ENCODE assay signal across 20 cellular contexts in the genomic region with DNA sequence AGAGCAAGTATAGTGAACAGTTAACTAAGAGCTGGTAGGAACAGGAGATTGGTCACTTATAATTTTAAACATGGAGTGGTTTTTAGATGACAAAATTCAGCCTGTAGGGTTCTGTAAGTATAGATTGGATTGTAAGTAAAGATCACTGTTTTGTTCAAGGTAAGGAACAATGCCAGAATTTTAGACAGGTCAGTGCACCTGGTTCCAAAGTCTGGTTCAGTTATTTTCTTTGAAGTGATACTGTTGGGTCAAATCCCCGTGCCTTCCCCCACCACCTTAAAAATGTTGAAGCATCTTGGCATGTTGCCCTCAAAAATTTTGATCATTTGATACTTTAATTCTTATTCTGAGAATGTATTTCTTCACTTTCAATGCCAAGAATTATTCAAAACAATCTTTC. TPM values are rescaled to one million over a fixed set of nuclear protein-coding genes. Genes with fewer than 3 reads are reported as not detected.
A peak's percentile ranks its signal among the peaks of the same experiment; 100 is the strongest.
DNase-seq lines count a peak whose midpoint lies in the region; ATAC-seq, FAIRE-seq and TF ChIP-seq lines count a peak whose summit lies in the region.
"Had no signal": no experiment of that assay in that cellular context is flagged by ENCODE, and none has a peak within 500 bp of the region (broad histone marks: within the 10 kb centered on the region; RNA-seq: fewer than 3 reads in every experiment).

No MANE protein-coding gene starts in this region.

- no peak overlapping the region for H2AFZ ChIP-seq in SK-N-SH (ENCODE audit: low read depth)

- H3K4me3 ChIP-seq in SK-N-SH (ENCODE audit: low read depth in 2 of 2, low read length in 1 of 2) (no peak overlapping the region), adrenal gland (no peak overlapping the region), neutrophil (ENCODE audit: low read depth in 1 of 2, low read length in 1 of 2) (no peak overlapping the region), tibial artery (no peak overlapping the region)
- H3K4me3 ChIP-seq: Peyer's patch, upper lobe of right lung had no signal

- CTCF ChIA-PET in SK-N-SH (lab: Yijun Ruan, JAX), result no interaction called here

- H3K9me3 ChIP-seq in SK-N-SH (no peaks in the 10 kb centered on the region), adrenal gland (replicated peaks in 1 of 3) (no peaks in the 10 kb centered on the region), neutrophil (no peaks in the 10 kb centered on the region), tibial artery (no peaks in the 10 kb centered on the region)
- H3K9me3 ChIP-seq: Peyer's patch, upper lobe of right lung had no signal

- H3K4me1 ChIP-seq in SK-N-SH (ENCODE audit: control insufficient read depth in 1 of 2, insufficient read depth in 2 of 2, low read depth in 1 of 2, low read length in 1 of 2), result peaks cover 2 to 22% of the 10 kb centered on the region in 2 experiments; a peak in 3 of 4 replicates
- H3K4me1 ChIP-seq in adrenal gland (replicated peaks in 1 of 2), result peaks cover 34 to 60% of the 10 kb centered on the region in 2 donors
- H3K4me1 ChIP-seq in neutrophil (ENCODE audit: control insufficient read depth in 1 of 2, insufficient read depth in 1 of 2, low read depth in 1 of 2, low read length in 1 of 2), result no peaks in the 10 kb centered on the region
- H3K4me1 ChIP-seq in tibial artery, result peaks cover 0 to 79% (median 12%) of the 10 kb centered on the region in 4 donors

- no peak overlapping the region; a peak in 1 of 4 replicates for H3K27ac ChIP-seq in SK-N-SH (ENCODE audit: low read depth in 2 of 2, low read length in 1 of 2)
- H3K27ac ChIP-seq in adrenal gland, result peak overlapping the region in 3 of 5 donors; percentile 15 to 50 (median 34)
- H3K27ac ChIP-seq in neutrophil, result peak overlapping the region; percentile 13
- H3K27ac ChIP-seq in tibial artery, result no peak overlapping the region
- H3K27ac ChIP-seq: C4-2B, Peyer's patch, upper lobe of right lung had no signal

- H3K79me2 ChIP-seq in SK-N-SH (ENCODE audit: insufficient read depth), result peaks cover 100% of the 10 kb centered on the region

- peaks cover 9 to 15% of the 10 kb centered on the region in 2 experiments for H3K36me3 ChIP-seq in SK-N-SH (replicated peaks in 1 of 2; ENCODE audit: control insufficient read depth in 1 of 2, insufficient read depth in 2 of 2, low read length in 1 of 2)
- no peaks in the 10 kb centered on the region for H3K36me3 ChIP-seq in adrenal gland (replicated peaks in 1 of 2)
- H3K36me3 ChIP-seq in neutrophil, result peaks cover under 1% of the 10 kb centered on the region
- no peaks in the 10 kb centered on the region for H3K36me3 ChIP-seq in tibial artery
- H3K36me3 ChIP-seq: Peyer's patch had no signal

- no peak for TF ChIP-seq POLR2A in H54 (IDR thresholded peaks at IDR 0.05; ENCODE audit: low read depth, low read length)
- TF ChIP-seq POLR2A in adrenal gland (IDR thresholded peaks at IDR 0.05), result no peak

- TF ChIP-seq EP300 in SK-N-SH (IDR thresholded peaks at IDR 0.05; ENCODE audit: borderline replicate concordance in 1 of 2, low read depth in 1 of 2, low read length in 1 of 2), result no peak

- POLR2A ChIA-PET in SK-N-SH (lab: Yijun Ruan, JAX), result no interaction called here

- H3K27me3 ChIP-seq in SK-N-SH (ENCODE audit: insufficient read depth), result no peaks in the 10 kb centered on the region
- no peaks in the 10 kb centered on the region for H3K27me3 ChIP-seq in adrenal gland
- H3K27me3 ChIP-seq in neutrophil, result no peaks in the 10 kb centered on the region
- H3K27me3 ChIP-seq in tibial artery, result no peaks in the 10 kb centered on the region
- H3K27me3 ChIP-seq: Peyer's patch, upper lobe of right lung had no signal

- DNase-seq in SK-N-SH (no peak), H54 (ENCODE audit: insufficient read length, low spot score) (no peak), adrenal gland (no peak), KBM-7 (no peak), tibial artery (no peak)
- DNase-seq: 8988T; activated gamma-delta T cell treated with Interleukin-2 at 50 U/mL for 16 hours; cortex of kidney; Karpas-422; left cardiac atrium; NCI-H1092; NCI-H524 treated with DMSO at 0.1 percent for 48 hours; Peyer's patch; stimulated activated naive B cell treated with anti-CD40 and anti-IgM and Interleukin-4, amounts not matched to agents 10 μg/mL and 1 μg/mL and 100 μg/mL, for 72 hours; upper lobe of right lung had no signal

- intact Hi-C loops in adrenal gland (cut with DNase I) (no loop called here), tibial artery (cut with DNase I; ENCODE audit: low total_unique reads) (no loop called here)

- peaks cover 99% of the 10 kb centered on the region for H4K20me1 ChIP-seq in SK-N-SH (ENCODE audit: insufficient read depth)

- H3K4me2 ChIP-seq in SK-N-SH, result no peak overlapping the region

- H3F3A ChIP-seq in SK-N-SH (replicated peaks; ENCODE audit: insufficient read depth), result peaks cover 23% of the 10 kb centered on the region

- TF ChIP-seq CTCF in SK-N-SH (IDR thresholded peaks at IDR 0.05) (no peak), adrenal gland (IDR thresholded peaks at IDR 0.05) (no peak), neutrophil (IDR thresholded peaks at IDR 0.05) (no peak), tibial artery (IDR thresholded peaks at IDR 0.05) (no peak)

- ATAC-seq in SK-N-SH treated with all-trans-retinoic acid at 6 μM for 48 hours (peak; percentile 53), GM18511 (IDR thresholded peaks at IDR 0.05; ENCODE audit: unreplicated experiment) (no peak)
- ATAC-seq: left cardiac atrium; stimulated activated naive B cell treated with anti-CD40 and anti-IgM and Interleukin-4, amounts not matched to agents 10 μg/mL and 1 μg/mL and 100 μg/mL, for 72 hours; upper lobe of right lung had no signal

- TF ChIP-seq RAD21 in SK-N-SH (IDR thresholded peaks at IDR 0.05; ENCODE audit: low read length), result no peak

- H3K9ac ChIP-seq in SK-N-SH, result no peak overlapping the region

- WGBS in SK-N-SH (ENCODE audit: low lambda C conversion rate), result 100% methylated on average over 1 of the region's 1 CpG
- 24 to 52% (median 34%) methylated on average over 1 of the region's 1 CpG for WGBS in adrenal gland, 4 donors

- no peaks in the 10 kb centered on the region for H3K9me2 ChIP-seq in SK-N-SH

- FAIRE-seq in H54 (lab: Jason Lieb, UNC), result peak; percentile 89
- FAIRE-seq: frontal cortex had no signal

- in situ Hi-C loops in KBM-7 (cut with MboI; ENCODE audit: low pct_unique_long_range_greater_than_20kb, low sequenced_read_pairs), result no loop called here

TF ChIP-seq in SK-N-SH treated with all-trans-retinoic acid at 6 μM for 48 hours, 23 proteins besides CTCF, POLR2A, EP300 and RAD21:
- TF ChIP-seq ZNF8 (CRISPR knock-in tag; IDR thresholded peaks at IDR 0.05), result no peak
- TF ChIP-seq GLIS3 (CRISPR knock-in tag; IDR thresholded peaks at IDR 0.05), result no peak
- no peak for TF ChIP-seq TCF4 (CRISPR knock-in tag; IDR thresholded peaks at IDR 0.05; ENCODE audit: borderline replicate concordance)
- TF ChIP-seq PPARA (CRISPR knock-in tag; IDR thresholded peaks at IDR 0.05; ENCODE audit: borderline replicate concordance), result no peak
- TF ChIP-seq, protein P1, sequence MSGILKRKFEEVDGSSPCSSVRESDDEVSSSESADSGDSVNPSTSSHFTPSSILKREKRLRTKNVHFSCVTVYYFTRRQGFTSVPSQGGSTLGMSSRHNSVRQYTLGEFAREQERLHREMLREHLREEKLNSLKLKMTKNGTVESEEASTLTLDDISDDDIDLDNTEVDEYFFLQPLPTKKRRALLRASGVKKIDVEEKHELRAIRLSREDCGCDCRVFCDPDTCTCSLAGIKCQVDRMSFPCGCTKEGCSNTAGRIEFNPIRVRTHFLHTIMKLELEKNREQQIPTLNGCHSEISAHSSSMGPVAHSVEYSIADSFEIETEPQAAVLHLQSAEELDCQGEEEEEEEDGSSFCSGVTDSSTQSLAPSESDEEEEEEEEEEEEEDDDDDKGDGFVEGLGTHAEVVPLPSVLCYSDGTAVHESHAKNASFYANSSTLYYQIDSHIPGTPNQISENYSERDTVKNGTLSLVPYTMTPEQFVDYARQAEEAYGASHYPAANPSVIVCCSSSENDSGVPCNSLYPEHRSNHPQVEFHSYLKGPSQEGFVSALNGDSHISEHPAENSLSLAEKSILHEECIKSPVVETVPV (CRISPR knock-in tag; IDR thresholded peaks at IDR 0.05), result no peak
- no peak for TF ChIP-seq ZNF565 (CRISPR knock-in tag; conservative IDR thresholded peaks at IDR 0.05; ENCODE audit: low read depth)
TF ChIP-seq in SK-N-SH treated with all-trans-retinoic acid at 6 μM for 48 hours: peak in this region for 0.

TF ChIP-seq in SK-N-SH, 30 proteins besides CTCF, POLR2A, EP300 and RAD21 (continues in another document):
- TF ChIP-seq, protein P2, sequence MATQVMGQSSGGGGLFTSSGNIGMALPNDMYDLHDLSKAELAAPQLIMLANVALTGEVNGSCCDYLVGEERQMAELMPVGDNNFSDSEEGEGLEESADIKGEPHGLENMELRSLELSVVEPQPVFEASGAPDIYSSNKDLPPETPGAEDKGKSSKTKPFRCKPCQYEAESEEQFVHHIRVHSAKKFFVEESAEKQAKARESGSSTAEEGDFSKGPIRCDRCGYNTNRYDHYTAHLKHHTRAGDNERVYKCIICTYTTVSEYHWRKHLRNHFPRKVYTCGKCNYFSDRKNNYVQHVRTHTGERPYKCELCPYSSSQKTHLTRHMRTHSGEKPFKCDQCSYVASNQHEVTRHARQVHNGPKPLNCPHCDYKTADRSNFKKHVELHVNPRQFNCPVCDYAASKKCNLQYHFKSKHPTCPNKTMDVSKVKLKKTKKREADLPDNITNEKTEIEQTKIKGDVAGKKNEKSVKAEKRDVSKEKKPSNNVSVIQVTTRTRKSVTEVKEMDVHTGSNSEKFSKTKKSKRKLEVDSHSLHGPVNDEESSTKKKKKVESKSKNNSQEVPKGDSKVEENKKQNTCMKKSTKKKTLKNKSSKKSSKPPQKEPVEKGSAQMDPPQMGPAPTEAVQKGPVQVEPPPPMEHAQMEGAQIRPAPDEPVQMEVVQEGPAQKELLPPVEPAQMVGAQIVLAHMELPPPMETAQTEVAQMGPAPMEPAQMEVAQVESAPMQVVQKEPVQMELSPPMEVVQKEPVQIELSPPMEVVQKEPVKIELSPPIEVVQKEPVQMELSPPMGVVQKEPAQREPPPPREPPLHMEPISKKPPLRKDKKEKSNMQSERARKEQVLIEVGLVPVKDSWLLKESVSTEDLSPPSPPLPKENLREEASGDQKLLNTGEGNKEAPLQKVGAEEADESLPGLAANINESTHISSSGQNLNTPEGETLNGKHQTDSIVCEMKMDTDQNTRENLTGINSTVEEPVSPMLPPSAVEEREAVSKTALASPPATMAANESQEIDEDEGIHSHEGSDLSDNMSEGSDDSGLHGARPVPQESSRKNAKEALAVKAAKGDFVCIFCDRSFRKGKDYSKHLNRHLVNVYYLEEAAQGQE (IDR thresholded peaks at IDR 0.05; ENCODE audit: low read depth, low read length), result no peak

RNA-seq across cellular contexts. Expression of gene RAD23B, which starts 12.9 kb away (rescaled TPM):
- polyA plus RNA-seq in SK-N-SH (2012; rRNA removed) (62.9 and 80.7 TPM in 2 replicates), adrenal gland (100 to 1,000 TPM in 1 of 3 donors, 10 to 100 TPM in 2; 31.7 to 222 (median 32.7) TPM)
- 83.6 and 90.2 TPM in 2 replicates for polyA plus RNA-seq in SK-N-SH (2012; cell fraction: cytosol; rRNA removed)
- polyA plus RNA-seq in SK-N-SH (2012; cell fraction: nucleus; rRNA removed), result 22.5 and 50.3 TPM in 2 replicates
- 100 to 1,000 TPM in 4 of 8 donors, 10 to 100 TPM in 4; 50.1 to 145 (median 92.1) TPM for total RNA-seq in adrenal gland

Comparison
In these comparisons a context has a peak if more than half of its experiments do, and no peak if none do; other contexts are left out.
1. H3K27ac ChIP-seq: peak in adrenal gland (3 of 5) and neutrophil (single experiment); none in SK-N-SH (0 of 2) and tibial artery (0 of 2).